Comparison of ENCODE assay signal across 1 cellular context in the genomic region with DNA sequence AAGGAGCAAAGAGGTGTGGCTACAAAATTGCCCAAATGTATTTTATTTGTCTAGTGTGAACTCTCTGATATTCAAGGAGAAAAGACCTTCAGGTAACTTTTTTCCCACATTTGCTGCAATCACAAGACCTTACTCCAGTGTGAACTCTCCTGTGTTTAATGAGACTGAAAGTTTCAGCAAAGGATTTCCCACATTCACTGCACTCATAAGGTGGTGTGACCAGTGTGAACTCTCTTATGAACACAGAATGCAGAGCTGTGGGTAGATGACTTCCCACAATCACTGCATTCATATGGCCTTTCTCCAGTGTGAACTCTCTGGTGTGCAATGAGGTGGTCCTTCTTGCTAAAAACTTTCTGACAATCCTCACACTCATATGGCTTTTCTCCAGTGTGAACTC.
TF ChIP-seq lines count a peak whose summit lies in the region.

No MANE protein-coding gene starts in this region.

TF ChIP-seq in H1, 55 proteins besides CTCF, POLR2A, EP300 and RAD21:
- TF ChIP-seq POLR2AphosphoS5 (IDR thresholded peaks at IDR 0.05; ENCODE audit: low read depth, low read length) (peak; percentile 22; the same call in 1 of the 2 replicates), POU5F1 (IDR thresholded peaks at IDR 0.05; ENCODE audit: low read depth, low read length) (no peak), TEAD4 (IDR thresholded peaks at IDR 0.05; ENCODE audit: low read depth, low read length) (no peak), E2F6 (IDR thresholded peaks at IDR 0.05) (no peak)
